ENCODE assay signal across 8 cellular contexts in genomic region chr9:118252027-118252426, GRCh38.
"Had no signal": no experiment of that assay in that cellular context is flagged by ENCODE, and none has a peak within 500 bp of the region (broad histone marks: within the 10 kb centered on the region; RNA-seq: fewer than 3 reads in every experiment).

No MANE protein-coding gene starts in this region.

- ATAC-seq: GM23338, HCT116, K562 had no signal

- H3K4me3 Mint-ChIP-seq: GM23338 had no signal

- H3K36me3 ChIP-seq: HAP-1 had no signal

- DNase-seq: H7, IMR-90, KG1 had no signal

- H2AFZ ChIP-seq: GM23338 had no signal

- H3K4me2 ChIP-seq: GM23338 had no signal

- H3K4me3 ChIP-seq: GM23338, HAP-1, K562 had no signal

- H3K9me3 ChIP-seq: HAP-1 had no signal

- FAIRE-seq: H1, K562 had no signal

- H3K27ac Mint-ChIP-seq: GM23338 had no signal

- H3K4me1 ChIP-seq: HAP-1 had no signal

- H3K4me1 Mint-ChIP-seq: GM23338 had no signal
